In genomic region chr7:131021460-131021859, GRCh38 we compare ENCODE assay signal across 11 cellular contexts.
A peak's percentile ranks its signal among the peaks of the same experiment; 100 is the strongest.
DNase-seq lines count a peak whose midpoint lies in the region; ATAC-seq and TF ChIP-seq lines count a peak whose summit lies in the region.
"Had no signal": no experiment of that assay in that cellular context is flagged by ENCODE, and none has a peak within 500 bp of the region (broad histone marks: within the 10 kb centered on the region; RNA-seq: fewer than 3 reads in every experiment).

No MANE protein-coding gene starts in this region.

- H3K4me3 ChIP-seq in GM12865 (ENCODE audit: low read depth, low read length) (peak overlapping the region; percentile 47), left ventricle myocardium inferior (no peak overlapping the region), tibial nerve (no peak overlapping the region)
- H3K4me3 ChIP-seq: colonic mucosa had no signal

- peaks cover 61% of the 10 kb centered on the region for H3K36me3 Mint-ChIP-seq in central memory CD8-positive, alpha-beta T cell (ENCODE audit: insufficient read depth)

- H3K4me3 Mint-ChIP-seq in central memory CD8-positive, alpha-beta T cell, result peak overlapping the region; percentile 73

- H3K27ac ChIP-seq in left ventricle myocardium inferior (replicated peaks) (no peak overlapping the region), tibial nerve (peak overlapping the region in 1 of 4 donors; percentile 29)
- H3K27ac ChIP-seq: colonic mucosa had no signal

- H3K9me3 ChIP-seq in left ventricle myocardium inferior (replicated peaks) (no peaks in the 10 kb centered on the region), tibial nerve (no peaks in the 10 kb centered on the region)
- H3K9me3 ChIP-seq: colonic mucosa had no signal

- H3K27me3 Mint-ChIP-seq in central memory CD8-positive, alpha-beta T cell, result no peaks in the 10 kb centered on the region

- H3K36me3 ChIP-seq in left ventricle myocardium inferior, result peaks cover 10% of the 10 kb centered on the region
- H3K36me3 ChIP-seq in tibial nerve, result no peaks in the 10 kb centered on the region
- H3K36me3 ChIP-seq: colonic mucosa had no signal

- DNase-seq in GM12865 (ENCODE audit: low read depth), result peak; percentile 75
- no peak for DNase-seq in central memory CD8-positive, alpha-beta T cell (ENCODE audit: low spot score in 2 of 2)
- no peak for DNase-seq in NCI-H128 (lab: John Stamatoyannopoulos, UW; ENCODE audit: unreplicated experiment)
- DNase-seq in left ventricle myocardium inferior, result no peak
- no peak for DNase-seq in tibial nerve (ENCODE audit: low spot score in 2 of 2)
- DNase-seq: colonic mucosa, NCI-H510A, occipital lobe had no signal

- no peak for TF ChIP-seq EP300 in tibial nerve (IDR thresholded peaks at IDR 0.05)

- TF ChIP-seq CTCF in GM12865 (IDR thresholded peaks at IDR 0.05; ENCODE audit: insufficient read depth, low read depth, low read length, missing control alignments) (no peak), left ventricle myocardium inferior (IDR thresholded peaks at IDR 0.05; ENCODE audit: borderline replicate concordance) (no peak), tibial nerve (IDR thresholded peaks at IDR 0.05) (no peak)

- H3K4me1 ChIP-seq in left ventricle myocardium inferior (peaks cover 77% of the 10 kb centered on the region), tibial nerve (peaks cover 0 to 95% (median 38%) of the 10 kb centered on the region in 4 donors)
- H3K4me1 ChIP-seq: colonic mucosa had no signal

- peaks cover 74% of the 10 kb centered on the region for H3K4me1 Mint-ChIP-seq in central memory CD8-positive, alpha-beta T cell

- WGBS in tibial nerve, 2 donors, result 87 to 88% methylated on average over 5 of the region's 5 CpGs

- H3K9me3 Mint-ChIP-seq in central memory CD8-positive, alpha-beta T cell, result no peaks in the 10 kb centered on the region

- intact Hi-C loops in left ventricle myocardium inferior (cut with micrococcal nuclease), result no loop called here

- H3K27me3 ChIP-seq in left ventricle myocardium inferior (ENCODE audit: low read depth) (no peaks in the 10 kb centered on the region), tibial nerve (no peaks in the 10 kb centered on the region)
- H3K27me3 ChIP-seq: colonic mucosa had no signal

- H3K27ac Mint-ChIP-seq in central memory CD8-positive, alpha-beta T cell (ENCODE audit: low read depth), result peak overlapping the region; percentile 86

- peak; percentile 55 for ATAC-seq in GM19438 (IDR thresholded peaks at IDR 0.05; ENCODE audit: low read depth, unreplicated experiment)
- ATAC-seq in HG03175 (IDR thresholded peaks at IDR 0.05; ENCODE audit: unreplicated experiment), result peak; percentile 59
- peak; percentile 21 for ATAC-seq in central memory CD8-positive, alpha-beta T cell (replicated peaks; ENCODE audit: extremely low read depth, poor library complexity, severe bottlenecking)
- ATAC-seq in HG03025 (IDR thresholded peaks at IDR 0.05; ENCODE audit: low FRiP score, unreplicated experiment), result no peak

- TF ChIP-seq POLR2A in tibial nerve (IDR thresholded peaks at IDR 0.05), result no peak
